21 cellular contexts compared by ENCODE assay signal in genomic region chr4:121049072-121049599, GRCh38. TPM values are rescaled to one million over a fixed set of nuclear protein-coding genes. Genes with fewer than 3 reads are reported as not detected.
DNase-seq lines count a peak whose midpoint lies in the region; ATAC-seq and TF ChIP-seq lines count a peak whose summit lies in the region.
"Had no signal": no experiment of that assay in that cellular context is flagged by ENCODE, and none has a peak within 500 bp of the region (broad histone marks: within the 10 kb centered on the region; RNA-seq: fewer than 3 reads in every experiment).

No MANE protein-coding gene starts in this region.

- peaks cover 5% of the 10 kb centered on the region for H3K4me1 ChIP-seq in mucosa of descending colon (ENCODE audit: low read depth)
- H3K4me1 ChIP-seq in neuronal stem cell (ENCODE audit: control insufficient read depth in 2 of 2, insufficient read depth in 1 of 2, low read depth in 1 of 2, low read length in 2 of 2) = no peaks in the 10 kb centered on the region
- H3K4me1 ChIP-seq: SJSA1 had no signal

- H3K27me3 ChIP-seq in neuronal stem cell (ENCODE audit: control insufficient read depth in 3 of 3, insufficient read depth in 3 of 3, low read depth in 1 of 3, low read length in 3 of 3) = no peaks in the 10 kb centered on the region
- H3K27me3 ChIP-seq: SJSA1 had no signal

- no peak overlapping the region for H2BK12ac ChIP-seq in neuronal stem cell (ENCODE audit: low read length)

- H3K4me2 ChIP-seq in neuronal stem cell (ENCODE audit: insufficient read depth, low read length, poor library complexity, severe bottlenecking) = no peak overlapping the region
- H3K4me2 ChIP-seq: PC-9 had no signal

- no peak overlapping the region for H4K8ac ChIP-seq in neuronal stem cell (ENCODE audit: low read depth, low read length)

- peak; percentile 52 for ATAC-seq in mucosa of descending colon
- ATAC-seq: T-cell had no signal

- H3K9me3 ChIP-seq in mucosa of descending colon (no peaks in the 10 kb centered on the region), neuronal stem cell (replicated peaks in 1 of 2; ENCODE audit: control insufficient read depth in 2 of 2, insufficient read depth in 1 of 2, low read depth in 1 of 2, low read length in 2 of 2) (no peaks in the 10 kb centered on the region)
- H3K9me3 ChIP-seq: SJSA1 had no signal

- H3K27ac ChIP-seq in neuronal stem cell (replicated peaks; ENCODE audit: low read length) = no peak overlapping the region
- H3K27ac ChIP-seq: PC-9, SJSA1 had no signal

- no peak overlapping the region for H2AK5ac ChIP-seq in neuronal stem cell (ENCODE audit: low read depth, low read length)

- no peak overlapping the region for H2AFZ ChIP-seq in neuronal stem cell (ENCODE audit: low read length)
- H2AFZ ChIP-seq: PC-9 had no signal

- no peak overlapping the region for H3K23ac ChIP-seq in neuronal stem cell (ENCODE audit: low read depth, low read length, poor library complexity)

- H3K79me1 ChIP-seq in neuronal stem cell (ENCODE audit: low read depth, low read length) = no peaks in the 10 kb centered on the region

- no peak overlapping the region for H2BK120ac ChIP-seq in neuronal stem cell (ENCODE audit: low read depth, low read length)

- DNase-seq in Daoy (ENCODE audit: low read depth) = peak; percentile 1
- DNase-seq in ELR (ENCODE audit: low read depth) = peak; percentile 16
- DNase-seq in fibroblast of pulmonary artery (ENCODE audit: low read depth) = peak; percentile 66
- no peak for DNase-seq in mucosa of descending colon
- DNase-seq in neuronal stem cell (ENCODE audit: low spot score) = no peak
- DNase-seq in NCI-H345 treated with DMSO at 0.1 percent for 48 hours (lab: John Stamatoyannopoulos, UW; ENCODE audit: unreplicated experiment) = no peak
- DNase-seq in head of caudate nucleus = no peak
- DNase-seq: C1 segment of cervical spinal cord; CD4-positive, alpha-beta memory T cell; COR-L47; DMS79; Karpas-422; NCI-H1092 treated with DMSO at 0.1 percent for 48 hours; NCI-H1436 treated with DMSO at 0.1 percent for 48 hours; NCI-H187 treated with DMSO at 0.1 percent for 48 hours; NCI-H446 treated with DMSO at 0.1 percent for 48 hours; PC-9; Right ventricle myocardium superior; RPMI8226; T-cell had no signal

- TF ChIP-seq CTCF in fibroblast of pulmonary artery (IDR thresholded peaks at IDR 0.05; ENCODE audit: low read length, missing control alignments) (no peak), mucosa of descending colon (IDR thresholded peaks at IDR 0.05) (no peak)

- H3K18ac ChIP-seq in neuronal stem cell (ENCODE audit: low read length) = no peak overlapping the region

- H4K91ac ChIP-seq in neuronal stem cell (ENCODE audit: low read depth, low read length, poor library complexity) = no peak overlapping the region

- no peaks in the 10 kb centered on the region for H3K36me3 ChIP-seq in mucosa of descending colon (ENCODE audit: low read depth)
- H3K36me3 ChIP-seq in neuronal stem cell (replicated peaks in 1 of 2; ENCODE audit: control insufficient read depth in 2 of 2, insufficient read depth in 2 of 2, low read length in 2 of 2) = peaks cover 0 to 10% of the 10 kb centered on the region in 2 donors
- H3K36me3 ChIP-seq: SJSA1 had no signal

- no peak overlapping the region for H3K9ac ChIP-seq in neuronal stem cell (ENCODE audit: low read depth, low read length, poor library complexity)

- no peak overlapping the region for H3K4ac ChIP-seq in neuronal stem cell (ENCODE audit: low read length)

- no peak overlapping the region for H3K14ac ChIP-seq in neuronal stem cell (ENCODE audit: low read length)

- H2BK5ac ChIP-seq in neuronal stem cell (ENCODE audit: low read length) = no peak overlapping the region

- H2BK15ac ChIP-seq in neuronal stem cell (ENCODE audit: low read length) = no peak overlapping the region

- H3K4me3 ChIP-seq in fibroblast of pulmonary artery (replicated peaks; ENCODE audit: low read depth, low read length) (no peak overlapping the region), mucosa of descending colon (no peak overlapping the region), neuronal stem cell (ENCODE audit: low read length in 2 of 2) (no peak overlapping the region)
- H3K4me3 ChIP-seq: PC-9, SJSA1 had no signal

- no CpG with 5 or more reads among the region's 3 CpGs for WGBS in neuronal stem cell (ENCODE audit: extremely low coverage in 2 of 2, insufficient read length in 2 of 2, insufficient replicate concordance in 1 of 2), 2 donors

- intact Hi-C loops in mucosa of descending colon (cut with DNase I, micrococcal nuclease) = no loop called here
- intact Hi-C loops in head of caudate nucleus (cut with DNase I) = no loop called here

RNA-seq across cellular contexts. Expression of gene NDNF, which starts 23.2 kb away (rescaled TPM):
- 0.23 and 0.68 TPM in 2 replicates for total RNA-seq in Daoy (2014; rRNA removed; shearing (Covaris generic))
- total RNA-seq in mucosa of descending colon = 10 to 100 TPM in 2 of 3 donors, 1 to 10 TPM in 1; 9.0 to 11.8 (median 10.3) TPM
- polyA plus RNA-seq in neuronal stem cell (2013, experiment 1 of 2) = 11.6 TPM
- 11.1 TPM for polyA plus RNA-seq in neuronal stem cell (2013, experiment 2 of 2)
- total RNA-seq: CD4-positive, alpha-beta memory T cell; PC-9; SJSA1 had no signal
- polyA plus RNA-seq: CD4-positive, alpha-beta memory T cell had no signal

Comparison
In these comparisons a context has a peak if more than half of its experiments do, and no peak if none do; other contexts are left out.
1. DNase-seq: peak in Daoy (single experiment), ELR (single experiment) and fibroblast of pulmonary artery (single experiment); none in mucosa of descending colon (0 of 3), neuronal stem cell (single experiment), NCI-H345 treated with DMSO at 0.1 percent for 48 hours (single experiment) and head of caudate nucleus (0 of 42).